Comparison of ENCODE assay signal across 16 cellular contexts in the genomic region with DNA sequence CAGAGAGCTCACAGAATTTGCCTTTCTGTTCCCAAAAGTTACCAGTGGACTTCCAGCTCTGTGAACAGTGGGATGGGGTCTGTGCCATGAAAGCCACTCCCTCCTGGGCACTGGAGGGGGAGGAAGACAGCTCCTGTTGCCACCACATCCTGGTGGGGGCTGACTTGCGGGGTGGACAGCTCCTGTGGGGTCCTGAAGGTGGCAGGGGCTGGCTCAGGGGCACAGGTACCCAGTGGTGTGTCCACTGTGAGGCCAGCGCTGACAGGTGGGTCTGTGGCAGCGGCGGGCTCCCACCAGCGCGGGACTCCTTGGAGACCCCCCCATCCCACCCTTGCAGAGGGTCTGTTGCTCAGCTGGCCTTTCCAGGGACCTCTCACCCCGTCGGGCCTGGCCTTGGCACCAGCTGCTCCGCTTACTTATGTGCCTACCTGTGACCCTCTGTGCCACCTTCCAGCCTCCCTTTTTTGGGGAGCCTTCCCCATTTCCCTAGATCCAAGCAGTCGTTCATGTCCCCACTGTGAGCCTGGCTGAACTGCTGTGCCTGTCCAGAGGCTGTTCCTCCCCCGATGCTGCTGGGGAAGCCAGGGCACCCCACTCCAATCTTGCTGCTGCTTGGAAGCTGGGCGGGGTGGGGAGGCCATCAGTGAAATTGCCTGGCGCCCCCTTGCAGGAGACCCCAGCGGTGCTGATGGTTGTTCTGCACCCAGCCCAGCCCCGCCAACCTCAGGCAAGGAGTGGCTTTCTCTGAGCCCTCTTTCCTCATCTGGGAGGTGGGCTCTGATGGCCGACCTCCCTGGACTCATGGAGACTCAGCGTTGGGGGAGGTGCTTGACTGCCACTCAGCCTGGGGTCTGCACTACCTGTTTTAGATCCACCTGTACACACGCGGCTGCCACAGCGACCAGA. TPM values are rescaled to one million over a fixed set of nuclear protein-coding genes. Genes with fewer than 3 reads are reported as not detected.
A peak's percentile ranks its signal among the peaks of the same experiment; 100 is the strongest.
DNase-seq lines count a peak whose midpoint lies in the region; ATAC-seq, FAIRE-seq and TF ChIP-seq lines count a peak whose summit lies in the region.
"Had no signal": no experiment of that assay in that cellular context is flagged by ENCODE, and none has a peak within 500 bp of the region (broad histone marks: within the 10 kb centered on the region; RNA-seq: fewer than 3 reads in every experiment).

No MANE protein-coding gene starts in this region.

- H3K27ac Mint-ChIP-seq in Caco-2 (ENCODE audit: unreplicated experiment), result no peak overlapping the region

- H3K27me3 Mint-ChIP-seq in Caco-2 (ENCODE audit: insufficient read depth, unreplicated experiment), result no peaks in the 10 kb centered on the region

- no peak overlapping the region for H3K4me3 Mint-ChIP-seq in Caco-2 (ENCODE audit: unreplicated experiment)

- H3K9ac ChIP-seq in KMS-11, result no peak overlapping the region

- no peak for ATAC-seq in activated CD4-positive, CD25-positive, alpha-beta regulatory T cell treated with anti-CD3 and anti-CD28 coated beads, Interleukin-2, amount 50 U/mL, for 24 hours
- ATAC-seq in left cardiac atrium (no peak), sciatic nerve (no peak)
- ATAC-seq: gastroesophageal sphincter had no signal

- no TSS peak for BruUV-seq in Caco-2 (replicated peaks; lab: Mats Ljungman, UMichigan)

- no peak overlapping the region for H2AFZ ChIP-seq in KMS-11 (ENCODE audit: low read depth)

- 0 out of 2 replicates have a peak, but pooled peaks have one; percentile 12 for TF ChIP-seq CTCF in KMS-11 (conservative IDR thresholded peaks at IDR 0.05; ENCODE audit: low read depth, low read length)
- no peak for TF ChIP-seq CTCF in Caco-2 (IDR thresholded peaks at IDR 0.05; ENCODE audit: insufficient read depth in 1 of 2, low read depth in 1 of 2, low read length in 1 of 2, severe bottlenecking in 1 of 2, unreplicated experiment in 1 of 2)
- no peak for TF ChIP-seq CTCF in D721Med (IDR thresholded peaks at IDR 0.05; ENCODE audit: insufficient read depth, missing control alignments)

- 0 out of 2 replicates have a peak overlapping the region, but pooled peaks have one; percentile 17 for H3K4me2 ChIP-seq in KMS-11

- peak; percentile 28 for DNase-seq in activated CD4-positive, CD25-positive, alpha-beta regulatory T cell treated with anti-CD3 and anti-CD28 coated beads, Interleukin-2, amount 50 U/mL, for 72 hours
- peak; percentile 34 for DNase-seq in left cardiac atrium
- peak; percentile 59 for DNase-seq in sciatic nerve (ENCODE audit: low spot score)
- DNase-seq in Caco-2, result no peak
- no peak for DNase-seq in GM19239 (ENCODE audit: insufficient read length, low spot score)
- no peak for DNase-seq in D721Med (ENCODE audit: insufficient read length, low spot score)
- DNase-seq: NCI-H1417 treated with DMSO at 0.1 percent for 48 hours, NCI-H510A treated with DMSO at 0.1 percent for 48 hours, RPMI8226 had no signal

- H3K36me3 ChIP-seq in KMS-11 (ENCODE audit: insufficient read depth) (no peaks in the 10 kb centered on the region), Caco-2 (ENCODE audit: control insufficient read depth, insufficient read depth, low read length) (no peaks in the 10 kb centered on the region; the same call in 1 of the 2 replicates)

- intact Hi-C loops in left cardiac atrium (cut with DNase I), result no loop called here
- intact Hi-C loops in sciatic nerve (cut with DNase I), result no loop called here
- intact Hi-C loops in Caco-2 (cut with micrococcal nuclease; ENCODE audit: unreplicated experiment), result loop anchor here (5.0 kb wide), 1 partner anchor 34 kb away; the partner anchor contains the start of gene TMEM121

- peaks cover 20% of the 10 kb centered on the region for H3K36me3 Mint-ChIP-seq in Caco-2 (ENCODE audit: insufficient read depth, unreplicated experiment)

- CTCF ChIA-PET in Caco-2 (lab: Charles Lee), result no interaction called here

- H3K4me1 Mint-ChIP-seq in Caco-2 (ENCODE audit: low read depth, unreplicated experiment), result no peaks in the 10 kb centered on the region

- H3K27me3 ChIP-seq in KMS-11 (ENCODE audit: insufficient read depth, low read depth) (no peaks in the 10 kb centered on the region), Caco-2 (replicated peaks; ENCODE audit: control insufficient read depth, insufficient read depth, low read length) (no peaks in the 10 kb centered on the region)
- H3K27me3 ChIP-seq: gastroesophageal sphincter, suprapubic skin had no signal

- no peaks in the 10 kb centered on the region for H3K9me3 Mint-ChIP-seq in Caco-2 (ENCODE audit: unreplicated experiment)

- POLR2A ChIA-PET in Caco-2 (lab: Charles Lee), result no interaction called here

- H3K4me1 ChIP-seq in KMS-11 (ENCODE audit: low read depth, poor library complexity, severe bottlenecking) (peaks cover 7% of the 10 kb centered on the region), Caco-2 (peaks cover 14% of the 10 kb centered on the region)

- no peaks in the 10 kb centered on the region for H3K9me3 ChIP-seq in Caco-2
- H3K9me3 ChIP-seq: gastroesophageal sphincter, suprapubic skin had no signal

- peaks cover 14% of the 10 kb centered on the region for H3K79me2 ChIP-seq in KMS-11 (ENCODE audit: insufficient read depth, low read depth)

- H4K20me1 ChIP-seq in KMS-11 (ENCODE audit: insufficient read depth), result no peaks in the 10 kb centered on the region; the same call in 1 of the 2 replicates

- H3K27ac ChIP-seq in KMS-11, result no peak overlapping the region
- H3K27ac ChIP-seq: suprapubic skin had no signal

- H3K4me3 ChIP-seq in KMS-11 (IDR thresholded peaks at IDR 0.05; ENCODE audit: insufficient read depth, low read depth, low read length), result no peak overlapping the region
- no peak overlapping the region for H3K4me3 ChIP-seq in Caco-2 (ENCODE audit: low read depth, low read length)
- H3K4me3 ChIP-seq: gastroesophageal sphincter, suprapubic skin had no signal

- FAIRE-seq in GM19239 (lab: Jason Lieb, UNC), result no peak
- no peak for FAIRE-seq in D721Med (lab: Jason Lieb, UNC)
- FAIRE-seq: endometrium, islet of Langerhans, TTC549 had no signal

RNA-seq across cellular contexts. Expression of gene TEDC1, which starts 2.2 kb away (rescaled TPM):
- 1 to 10 TPM; 5.1 to 5.9 TPM for total RNA-seq in left cardiac atrium
- total RNA-seq in sciatic nerve, result 14.1 TPM
- total RNA-seq in Caco-2 (2022), result 30.3 and 30.8 TPM in 2 replicates

RNA-seq across cellular contexts. Expression of gene CRIP1, which starts 6.5 kb away (rescaled TPM):
- total RNA-seq in left cardiac atrium, result 100 to 1,000 TPM; 137 to 192 TPM
- total RNA-seq in sciatic nerve, result 112 TPM
- 46.0 and 75.1 TPM in 2 replicates for total RNA-seq in Caco-2 (2022)

RNA-seq across cellular contexts. Expression of gene CRIP2, which starts 18.6 kb away (rescaled TPM):
- 100 to 1,000 TPM; 783 to 843 TPM for total RNA-seq in left cardiac atrium
- 172 TPM for total RNA-seq in sciatic nerve
- 0.88 and 1.5 TPM in 2 replicates for total RNA-seq in Caco-2 (2022)

RNA-seq across cellular contexts. Expression of gene TMEM121, which starts 33.2 kb away (rescaled TPM):
- 1 to 10 TPM; 2.2 to 2.7 TPM for total RNA-seq in left cardiac atrium
- 8.7 TPM for total RNA-seq in sciatic nerve
- total RNA-seq in Caco-2 (2022), result 0.28 TPM in 1 of 2 replicates, not detected in the other

Comparison
In these comparisons a context has a peak if more than half of its experiments do, and no peak if none do; other contexts are left out.
1. DNase-seq: peak in activated CD4-positive, CD25-positive, alpha-beta regulatory T cell treated with anti-CD3 and anti-CD28 coated beads, Interleukin-2, amount 50 U/mL, for 72 hours (single experiment), left cardiac atrium (single experiment) and sciatic nerve (single experiment); none in Caco-2 (0 of 2), GM19239 (single experiment) and D721Med (single experiment).
2. RNA of gene CRIP2, which starts 18.6 kb away (total RNA-seq): 783 to 843 TPM in left cardiac atrium and 172 TPM in sciatic nerve (single experiment); 0.88 to 1.5 TPM in Caco-2; every median in the first group is over 10 times any median in the second.